9 cellular contexts compared by ENCODE assay signal in genomic region chr11:134228625-134229024, GRCh38. TPM values are rescaled to one million over a fixed set of nuclear protein-coding genes. Genes with fewer than 3 reads are reported as not detected.
DNase-seq lines count a peak whose midpoint lies in the region; ATAC-seq and TF ChIP-seq lines count a peak whose summit lies in the region.
"Had no signal": no experiment of that assay in that cellular context is flagged by ENCODE, and none has a peak within 500 bp of the region (broad histone marks: within the 10 kb centered on the region; RNA-seq: fewer than 3 reads in every experiment).

No MANE protein-coding gene starts in this region.

- intact Hi-C loops in dorsolateral prefrontal cortex (cut with DNase I) = loop anchor here (10.0 kb wide), 2 partner anchors 184 to 294 kb away; no protein-coding TSS in a partner anchor

- H3K36me3 ChIP-seq in WERI-Rb-1 = peaks cover 16% of the 10 kb centered on the region

- H3K27me3 ChIP-seq in WERI-Rb-1 (ENCODE audit: insufficient read depth, low read depth, severe bottlenecking) = no peaks in the 10 kb centered on the region
- H3K27me3 ChIP-seq in dorsolateral prefrontal cortex = no peaks in the 10 kb centered on the region

- H3K4me3 ChIP-seq in WERI-Rb-1 (ENCODE audit: low read depth, low read length) = no peak overlapping the region
- no peak overlapping the region for H3K4me3 ChIP-seq in dorsolateral prefrontal cortex

- TF ChIP-seq CTCF in WERI-Rb-1 (IDR thresholded peaks at IDR 0.05; ENCODE audit: low read depth, low read length) (no peak), dorsolateral prefrontal cortex (IDR thresholded peaks at IDR 0.05 in 54 of 56, conservative IDR thresholded peaks at IDR 0.05 in 2 of 56; ENCODE audit: low read depth in 1 of 56, partially characterized antibody in 56 of 56) (no peak)

- no peak overlapping the region; the same call in 1 of the 2 replicates for H3K27ac ChIP-seq in WERI-Rb-1
- no peak overlapping the region for H3K27ac ChIP-seq in dorsolateral prefrontal cortex

- no peaks in the 10 kb centered on the region for H3K9me3 ChIP-seq in WERI-Rb-1 (ENCODE audit: severe bottlenecking)

- DNase-seq in AML-193 (lab: John Stamatoyannopoulos, UW) (peak; percentile 8 to 32), WERI-Rb-1 (peak; percentile 36), UCSD-AML1 (lab: John Stamatoyannopoulos, UW; ENCODE audit: unreplicated experiment) (no peak), NCI-H1930 (lab: John Stamatoyannopoulos, UW) (no peak), retina (no peak), dorsolateral prefrontal cortex (no peak)

- ATAC-seq in GM18858 (IDR thresholded peaks at IDR 0.05; ENCODE audit: unreplicated experiment) (peak; percentile 50), HG02870 (IDR thresholded peaks at IDR 0.05; ENCODE audit: unreplicated experiment) (peak; percentile 62)
- ATAC-seq: esophagus mucosa had no signal

RNA-seq across cellular contexts. Expression of gene VPS26B, which starts 4.2 kb away (rescaled TPM):
- total RNA-seq in dorsolateral prefrontal cortex = 100 to 1,000 TPM in 20 of 120 experiments, 10 to 100 TPM in 100; 65.2 to 113 (median 90.6) TPM

RNA-seq across cellular contexts. Expression of gene NCAPD3, which starts 4.9 kb away (rescaled TPM):
- 10 to 100 TPM; 13.4 to 32.0 (median 21.2) TPM for total RNA-seq in dorsolateral prefrontal cortex

RNA-seq across cellular contexts. Expression of gene THYN1, which starts 24.5 kb away (rescaled TPM):
- total RNA-seq in dorsolateral prefrontal cortex = 100 to 1,000 TPM in 3 of 120 experiments, 10 to 100 TPM in 117; 37.8 to 102 (median 75.3) TPM

RNA-seq across cellular contexts. Expression of gene ACAD8, which starts 24.7 kb away (rescaled TPM):
- total RNA-seq in dorsolateral prefrontal cortex = 10 to 100 TPM; 30.4 to 56.7 (median 43.4) TPM

RNA-seq across cellular contexts. Expression of gene GLB1L3, which starts 47.6 kb away (rescaled TPM):
- total RNA-seq in dorsolateral prefrontal cortex = 10 to 100 TPM in 99 of 120 experiments, 1 to 10 TPM in 21; 5.3 to 26.4 (median 14.1) TPM
- total RNA-seq: esophagus mucosa had no signal

Comparison
In these comparisons a context has a peak if more than half of its experiments do, and no peak if none do; other contexts are left out.
1. DNase-seq: peak in AML-193 (2 of 2) and WERI-Rb-1 (single experiment); none in UCSD-AML1 (single experiment), NCI-H1930 (0 of 2), retina (single experiment) and dorsolateral prefrontal cortex (0 of 10).